ENCODE assay signal across 9 cellular contexts in the genomic region with DNA sequence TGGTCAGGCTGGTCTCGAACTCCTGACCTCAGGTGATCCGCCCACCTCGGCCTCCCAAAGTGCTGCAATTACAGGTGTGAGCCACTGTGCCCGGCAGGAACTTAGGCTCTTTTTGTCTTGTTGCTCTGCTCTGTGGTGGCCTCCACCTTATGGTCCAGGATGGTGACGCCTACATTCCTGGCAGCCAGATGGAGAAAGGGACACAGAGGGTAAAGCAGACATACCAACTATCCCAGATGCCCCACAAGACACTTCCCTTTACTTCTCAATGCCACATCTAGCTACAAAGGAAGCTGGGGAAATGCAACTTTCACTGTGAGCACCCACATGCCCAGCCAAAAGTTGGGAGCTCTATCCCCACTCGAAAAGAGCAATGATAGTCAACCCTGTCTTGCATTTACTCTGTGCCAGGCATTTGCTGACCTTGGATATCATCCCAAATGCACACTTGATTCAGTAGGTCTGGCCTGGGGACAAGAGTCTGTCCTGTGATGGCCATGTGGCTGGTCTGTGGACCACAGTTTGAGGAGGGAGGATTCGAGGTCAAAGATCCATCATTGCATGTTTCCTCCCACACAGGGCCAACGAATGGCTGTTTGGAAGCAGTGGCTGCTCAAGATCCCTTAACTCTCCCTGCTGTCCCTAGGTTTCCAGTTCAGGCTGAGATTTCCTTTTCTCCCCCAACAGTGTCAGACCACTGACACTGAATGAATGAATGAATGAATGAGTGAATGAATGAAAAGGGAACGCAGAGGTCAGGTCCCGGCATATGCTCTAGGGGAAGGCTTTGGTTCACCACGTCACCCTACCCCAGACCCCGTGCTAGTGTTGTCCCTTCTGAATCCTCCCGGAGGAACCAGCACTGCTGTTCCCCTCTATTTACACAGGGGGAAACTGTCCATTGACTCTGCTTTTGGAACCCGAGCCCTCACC. TPM values are rescaled to one million over a fixed set of nuclear protein-coding genes. Genes with fewer than 3 reads are reported as not detected.
A peak's percentile ranks its signal among the peaks of the same experiment; 100 is the strongest.
DNase-seq lines count a peak whose midpoint lies in the region; ATAC-seq, FAIRE-seq and TF ChIP-seq lines count a peak whose summit lies in the region.
"Had no signal": no experiment of that assay in that cellular context is flagged by ENCODE, and none has a peak within 500 bp of the region (broad histone marks: within the 10 kb centered on the region; RNA-seq: fewer than 3 reads in every experiment).

No MANE protein-coding gene starts in this region.

- no peak for TF ChIP-seq CTCF in lower lobe of right lung (IDR thresholded peaks at IDR 0.05)

- H3K4me1 ChIP-seq in lower lobe of right lung, result peaks cover 38% of the 10 kb centered on the region

- no peak for DNase-seq in activated CD4-positive, alpha-beta T cell treated with anti-CD3 and anti-CD28 coated beads for 36 hours
- no peak for DNase-seq in activated CD4-positive, alpha-beta T cell treated with anti-CD3 and anti-CD28 coated beads, Interleukin-2, amount 50 U/mL, for 1 hour
- no peak for DNase-seq in activated naive CD8-positive, alpha-beta T cell treated with anti-CD3 and anti-CD28 coated beads for 36 hours
- no peak for DNase-seq in lower lobe of right lung
- no peak for DNase-seq in substantia nigra (lab: John Stamatoyannopoulos, UW)
- DNase-seq in SKM-1 (lab: John Stamatoyannopoulos, UW; ENCODE audit: unreplicated experiment), result no peak
- DNase-seq in activated effector memory CD4-positive, alpha-beta T cell treated with anti-CD3 and anti-CD28 coated beads, Interleukin-2, amount 50 U/mL, for 16 hours, result no peak
- no peak for DNase-seq in GM12892 (ENCODE audit: insufficient read length)
- DNase-seq: PC-9 had no signal

- H3K27ac ChIP-seq in lower lobe of right lung, result peak overlapping the region; percentile 92
- H3K27ac ChIP-seq in substantia nigra (ENCODE audit: low read depth, low read length, poor library complexity, severe bottlenecking), result peak overlapping the region; percentile 37

- ATAC-seq in activated CD4-positive, alpha-beta T cell treated with anti-CD3 and anti-CD28 coated beads for 36 hours, result no peak
- ATAC-seq in lower lobe of right lung, result no peak

- no peaks in the 10 kb centered on the region for H3K9me3 ChIP-seq in lower lobe of right lung

- no peaks in the 10 kb centered on the region for H3K27me3 Mint-ChIP-seq in activated CD4-positive, alpha-beta T cell treated with anti-CD3 and anti-CD28 coated beads for 36 hours
- H3K27me3 Mint-ChIP-seq in activated naive CD8-positive, alpha-beta T cell treated with anti-CD3 and anti-CD28 coated beads for 36 hours, result no peaks in the 10 kb centered on the region

- no peak overlapping the region for H3K4me3 ChIP-seq in lower lobe of right lung

- TF ChIP-seq POLR2A in GM12892 (IDR thresholded peaks at IDR 0.05; ENCODE audit: low read depth, low read length), result no peak

- FAIRE-seq in GM12892 (lab: Jason Lieb, UNC), result no peak

- CTCF ChIA-PET in activated CD4-positive, alpha-beta T cell treated with anti-CD3 and anti-CD28 coated beads for 36 hours (lab: Charles Lee), result no interaction called here

- intact Hi-C loops in activated CD4-positive, alpha-beta T cell treated with anti-CD3 and anti-CD28 coated beads for 36 hours (cut with DNase I, micrococcal nuclease), result loop anchor here in 1 of 2 experiments (5.0 kb wide), 2 partner anchors 115 to 225 kb away; partner anchors contain the start of gene CREBRF
- intact Hi-C loops in lower lobe of right lung (cut with DNase I), result no loop called here

- H3K9me3 Mint-ChIP-seq in activated CD4-positive, alpha-beta T cell treated with anti-CD3 and anti-CD28 coated beads for 36 hours (ENCODE audit: low read depth), result no peaks in the 10 kb centered on the region
- no peaks in the 10 kb centered on the region for H3K9me3 Mint-ChIP-seq in activated naive CD8-positive, alpha-beta T cell treated with anti-CD3 and anti-CD28 coated beads for 36 hours

- H3K27me3 ChIP-seq in lower lobe of right lung (ENCODE audit: low read depth), result no peaks in the 10 kb centered on the region

- H3K4me1 Mint-ChIP-seq in activated CD4-positive, alpha-beta T cell treated with anti-CD3 and anti-CD28 coated beads for 36 hours, result peaks cover 39% of the 10 kb centered on the region
- H3K4me1 Mint-ChIP-seq in activated naive CD8-positive, alpha-beta T cell treated with anti-CD3 and anti-CD28 coated beads for 36 hours, result peaks cover 35% of the 10 kb centered on the region

- peaks cover 5% of the 10 kb centered on the region for H3K36me3 Mint-ChIP-seq in activated CD4-positive, alpha-beta T cell treated with anti-CD3 and anti-CD28 coated beads for 36 hours (ENCODE audit: low read depth)
- H3K36me3 Mint-ChIP-seq in activated naive CD8-positive, alpha-beta T cell treated with anti-CD3 and anti-CD28 coated beads for 36 hours, result peaks cover 13% of the 10 kb centered on the region

- peak overlapping the region; percentile 7 for H3K27ac Mint-ChIP-seq in activated CD4-positive, alpha-beta T cell treated with anti-CD3 and anti-CD28 coated beads for 36 hours
- H3K27ac Mint-ChIP-seq in activated naive CD8-positive, alpha-beta T cell treated with anti-CD3 and anti-CD28 coated beads for 36 hours, result peak overlapping the region; percentile 45

- peak overlapping the region; percentile 79 for H3K4me3 Mint-ChIP-seq in activated CD4-positive, alpha-beta T cell treated with anti-CD3 and anti-CD28 coated beads for 36 hours
- peak overlapping the region; percentile 16 for H3K4me3 Mint-ChIP-seq in activated naive CD8-positive, alpha-beta T cell treated with anti-CD3 and anti-CD28 coated beads for 36 hours

- POLR2A ChIA-PET in activated CD4-positive, alpha-beta T cell treated with anti-CD3 and anti-CD28 coated beads for 36 hours (lab: Charles Lee), result no interaction called here

- no peaks in the 10 kb centered on the region for H3K36me3 ChIP-seq in lower lobe of right lung

RNA-seq across cellular contexts. Expression of gene ERGIC1, which starts 1.4 kb away (rescaled TPM):
- 10 to 100 TPM; 40.3 to 50.0 TPM for total RNA-seq in activated CD4-positive, alpha-beta T cell treated with anti-CD3 and anti-CD28 coated beads for 36 hours
- total RNA-seq in activated naive CD8-positive, alpha-beta T cell treated with anti-CD3 and anti-CD28 coated beads for 36 hours, result 10 to 100 TPM; 45.9 to 46.9 TPM
- 177 TPM for total RNA-seq in lower lobe of right lung
- polyA plus RNA-seq in GM12892 (2012; ENCODE audit: missing spikeins), result 58.7 TPM
